In the genomic region with DNA sequence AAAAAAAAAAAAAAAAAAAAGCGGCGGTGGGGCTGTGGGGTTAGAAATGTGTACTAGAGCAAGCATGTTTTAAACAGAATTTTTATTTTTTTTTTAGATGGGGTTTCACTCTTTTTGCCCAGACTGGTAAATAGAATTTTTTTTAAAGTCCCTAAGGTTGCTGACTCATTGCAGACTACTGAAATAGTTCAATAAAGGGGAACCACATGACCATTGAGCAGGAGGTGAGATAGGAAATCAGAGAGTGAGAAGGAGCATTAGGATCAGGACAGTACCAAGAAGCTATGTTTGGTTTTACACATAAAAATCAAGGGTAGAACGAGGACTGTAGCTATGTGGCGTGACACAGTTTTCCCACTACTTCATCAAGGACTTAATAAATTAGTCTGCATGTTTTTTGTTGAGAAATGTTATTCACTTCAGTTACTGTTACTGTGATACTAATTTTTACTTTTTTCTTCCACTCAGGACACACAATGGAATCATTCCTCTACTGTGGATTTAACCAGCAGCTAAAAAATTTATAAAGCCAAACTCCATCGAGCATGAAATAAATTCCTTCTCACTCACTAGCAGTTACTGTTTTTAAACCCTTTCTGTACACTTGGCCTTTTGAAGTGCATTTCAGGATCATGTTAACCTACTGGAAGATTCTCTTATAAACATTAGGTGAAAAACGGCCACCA, we compare ENCODE assay signal across 13 cellular contexts. TPM values are rescaled to one million over a fixed set of nuclear protein-coding genes. Genes with fewer than 3 reads are reported as not detected.
DNase-seq lines count a peak whose midpoint lies in the region; ATAC-seq and TF ChIP-seq lines count a peak whose summit lies in the region.
"Had no signal": no experiment of that assay in that cellular context is flagged by ENCODE, and none has a peak within 500 bp of the region (broad histone marks: within the 10 kb centered on the region; RNA-seq: fewer than 3 reads in every experiment).

No MANE protein-coding gene starts in this region.

- TF ChIP-seq CTCF in BJ (IDR thresholded peaks at IDR 0.05; ENCODE audit: insufficient read depth, low read depth, low read length) (no peak), epithelial cell of proximal tubule (conservative IDR thresholded peaks at IDR 0.05; ENCODE audit: low read depth, low read length) (no peak), osteocyte (IDR thresholded peaks at IDR 0.05) (no peak), GM13976 (IDR thresholded peaks at IDR 0.05; ENCODE audit: borderline replicate concordance, control extremely low read depth, extremely low read depth, insufficient read depth, missing control alignments) (no peak), Calu3 (IDR thresholded peaks at IDR 0.05; ENCODE audit: unreplicated experiment) (no peak)

- BruUV-seq in Calu3 (replicated peaks; lab: Mats Ljungman, UMichigan) = no TSS peak

- CTCF ChIA-PET in BJ (lab: Yijun Ruan, JAX) (interaction anchor here (1.2 to 1.8 kb wide), 2 partner anchors 13 to 46 kb away, joined by 3 to 6 read pairs; no protein-coding TSS in a partner anchor), Calu3 (lab: Charles Lee) (interaction anchor here (1.6 kb wide), 1 partner anchor 12 kb away, joined by 6 read pairs; no protein-coding TSS in a partner anchor)

- intact Hi-C loops in Calu3 (cut with micrococcal nuclease; ENCODE audit: unreplicated experiment) = no loop called here

- ATAC-seq in HG03108 (IDR thresholded peaks at IDR 0.05; ENCODE audit: unreplicated experiment) = no peak
- ATAC-seq: HepG2 had no signal

- DNase-seq in BJ (ENCODE audit: low read depth) = peak; percentile 24
- DNase-seq in HS-5 (ENCODE audit: low read depth) = peak; percentile 31
- peak; percentile 69 for DNase-seq in epithelial cell of proximal tubule (ENCODE audit: low read depth)
- DNase-seq in osteocyte (ENCODE audit: extremely low spot score, unreplicated experiment) = no peak
- DNase-seq in GM13976 (ENCODE audit: low spot score) = no peak
- DNase-seq in NCI-H510A (lab: John Stamatoyannopoulos, UW) = no peak
- DNase-seq in Calu3 = no peak
- DNase-seq: C1 segment of cervical spinal cord, cerebellar nuclear complex, NCI-H526 treated with DMSO at 0.1 percent for 48 hours had no signal

- H3K36me3 Mint-ChIP-seq in osteocyte (ENCODE audit: unreplicated experiment) (no peaks in the 10 kb centered on the region), Calu3 (ENCODE audit: insufficient read depth, unreplicated experiment) (no peaks in the 10 kb centered on the region)

- H3K4me3 ChIP-seq in BJ (ENCODE audit: low read depth, low read length) (no peak overlapping the region), epithelial cell of proximal tubule (ENCODE audit: low read depth, low read length) (no peak overlapping the region)

- POLR2A ChIA-PET in BJ (lab: Charles Lee) = no interaction called here

- no peaks in the 10 kb centered on the region for H3K36me3 ChIP-seq in BJ (ENCODE audit: control insufficient read depth, insufficient read depth, low read length)

- H3K4me1 Mint-ChIP-seq in osteocyte (ENCODE audit: unreplicated experiment) (peaks cover 19% of the 10 kb centered on the region), Calu3 (ENCODE audit: low read depth, unreplicated experiment) (no peaks in the 10 kb centered on the region)

- H3K27me3 Mint-ChIP-seq in osteocyte (ENCODE audit: unreplicated experiment) (no peaks in the 10 kb centered on the region), Calu3 (ENCODE audit: unreplicated experiment) (peaks cover 27% of the 10 kb centered on the region)

- H3K27me3 ChIP-seq in BJ (ENCODE audit: control insufficient read depth, insufficient read depth, low read length) = no peaks in the 10 kb centered on the region; the same call in 1 of the 2 replicates

- H3K4me3 Mint-ChIP-seq in osteocyte (ENCODE audit: unreplicated experiment) (no peak overlapping the region), Calu3 (ENCODE audit: low read depth, unreplicated experiment) (no peak overlapping the region)

- no peaks in the 10 kb centered on the region for H3K9me3 Mint-ChIP-seq in osteocyte (ENCODE audit: unreplicated experiment)
- no peaks in the 10 kb centered on the region for H3K9me3 Mint-ChIP-seq in Calu3 (ENCODE audit: low read depth, unreplicated experiment)

- in situ Hi-C loops in GM13976 (cut with MboI; ENCODE audit: low sequenced_read_pairs, unreplicated experiment) = no loop called here

- H3K27ac Mint-ChIP-seq in osteocyte (ENCODE audit: unreplicated experiment) = peak overlapping the region; percentile 75
- H3K27ac Mint-ChIP-seq in Calu3 (ENCODE audit: unreplicated experiment) = no peak overlapping the region

RNA-seq across cellular contexts. Expression of a gene that starts 33.4 kb away (rescaled TPM):
- polyA plus RNA-seq in BJ (2011; rRNA removed) = 3.2 and 3.4 TPM in 2 replicates
- 3.9 and 5.4 TPM in 2 replicates for polyA minus RNA-seq in BJ (2011; rRNA and poly(A)+ RNA removed)
- total RNA-seq in epithelial cell of proximal tubule = 10.1 and 23.2 TPM in 2 replicates
- total RNA-seq in osteocyte = 0.30 and 0.34 TPM in 2 replicates
- total RNA-seq in Calu3 (2022) = not detected in 2 replicates
- total RNA-seq: T-helper 2 cell treated with Interferon-gamma antibody and Interleukin-4, amounts not matched to agents 100 ng/mL and 5 ng/mL, for 36 hours had no signal

Comparison
In these comparisons a context has a peak if more than half of its experiments do, and no peak if none do; other contexts are left out.
1. DNase-seq: peak in BJ (single experiment), HS-5 (single experiment) and epithelial cell of proximal tubule (single experiment); none in osteocyte (single experiment), GM13976 (single experiment), NCI-H510A (single experiment) and Calu3 (single experiment).